13 cellular contexts compared by ENCODE assay signal in genomic region chr17:77696151-77696719, GRCh38.
DNase-seq lines count a peak whose midpoint lies in the region; ATAC-seq and TF ChIP-seq lines count a peak whose summit lies in the region.
"Had no signal": no experiment of that assay in that cellular context is flagged by ENCODE, and none has a peak within 500 bp of the region (broad histone marks: within the 10 kb centered on the region; RNA-seq: fewer than 3 reads in every experiment).

No MANE protein-coding gene starts in this region.

- peaks cover 0 to 4% (median 0%) of the 10 kb centered on the region in 8 donors for H3K9me3 Mint-ChIP-seq in CD4-positive, alpha-beta memory T cell
- H3K9me3 Mint-ChIP-seq in brain (peaks cover 0 to 8% (median 0%) of the 10 kb centered on the region in 5 experiments), Calu3 (ENCODE audit: low read depth, unreplicated experiment) (no peaks in the 10 kb centered on the region)
- H3K9me3 Mint-ChIP-seq: central memory CD8-positive, alpha-beta T cell had no signal

- H3K27me3 ChIP-seq in CD4-positive, alpha-beta memory T cell (ENCODE audit: insufficient read depth, low read length), result no peaks in the 10 kb centered on the region
- peaks cover 27% of the 10 kb centered on the region for H3K27me3 ChIP-seq in H7 (ENCODE audit: control insufficient read depth, insufficient read depth, low read length)

- POLR2A ChIA-PET in CD4-positive, alpha-beta memory T cell (lab: Charles Lee; ENCODE audit: partially characterized antibody), result no interaction called here

- no peaks in the 10 kb centered on the region for H3K36me3 ChIP-seq in CD4-positive, alpha-beta memory T cell (ENCODE audit: insufficient read depth, low read length)
- H3K36me3 ChIP-seq in H7 (replicated peaks; ENCODE audit: control insufficient read depth, insufficient read depth, low read length), result no peaks in the 10 kb centered on the region

- TF ChIP-seq CTCF in brain (conservative IDR thresholded peaks at IDR 0.05), result no peak
- no peak for TF ChIP-seq CTCF in Calu3 (IDR thresholded peaks at IDR 0.05; ENCODE audit: unreplicated experiment)

- CTCF ChIA-PET in CD4-positive, alpha-beta memory T cell (lab: Charles Lee; ENCODE audit: partially characterized antibody), result no interaction called here
- CTCF ChIA-PET in Calu3 (lab: Charles Lee), result no interaction called here

- DNase-seq in CD4-positive, alpha-beta memory T cell, result no peak
- DNase-seq in H7 (peak; percentile 82), mesenteric fat pad (ENCODE audit: low spot score) (peak; percentile 86), SKM-1 treated with dmso at 0.1 percent for 144 hours (lab: John Stamatoyannopoulos, UW; ENCODE audit: unreplicated experiment) (no peak), Calu3 (no peak)
- DNase-seq: CD4-positive, CD25-positive, alpha-beta regulatory T cell; GM23248; NCI-H2171 had no signal

- peaks cover 7 to 9% of the 10 kb centered on the region in 2 donors for H3K27me3 Mint-ChIP-seq in CD4-positive, alpha-beta memory T cell
- peaks cover 5% of the 10 kb centered on the region for H3K27me3 Mint-ChIP-seq in brain
- H3K27me3 Mint-ChIP-seq in Calu3 (ENCODE audit: unreplicated experiment), result peaks cover 100% of the 10 kb centered on the region

- BruUV-seq in Calu3 (replicated peaks; lab: Mats Ljungman, UMichigan), result no TSS peak

- H3K4me3 Mint-ChIP-seq in CD4-positive, alpha-beta memory T cell, result peak overlapping the region in 7 of 8 donors; percentile 42 to 55 (median 45)
- H3K4me3 Mint-ChIP-seq in brain (peak overlapping the region; percentile 24 to 80 (median 68)), Calu3 (ENCODE audit: low read depth, unreplicated experiment) (no peak overlapping the region)
- H3K4me3 Mint-ChIP-seq: central memory CD8-positive, alpha-beta T cell; stimulated activated memory B cell treated with anti-CD40 and anti-IgM and Interleukin-4, amounts not matched to agents 10 μg/mL and 1 μg/mL and 100 μg/mL, for 72 hours had no signal

- no peak overlapping the region for H3K4me3 ChIP-seq in CD4-positive, alpha-beta memory T cell (ENCODE audit: low read length in 2 of 2)
- H3K4me3 ChIP-seq in H7 (ENCODE audit: insufficient read depth, low read depth, low read length), result peak overlapping the region; percentile 41
- H3K4me3 ChIP-seq: GM23248 had no signal

- H3K36me3 Mint-ChIP-seq in CD4-positive, alpha-beta memory T cell, result no peaks in the 10 kb centered on the region
- H3K36me3 Mint-ChIP-seq in brain (no peaks in the 10 kb centered on the region), Calu3 (ENCODE audit: insufficient read depth, unreplicated experiment) (no peaks in the 10 kb centered on the region)
- H3K36me3 Mint-ChIP-seq: CD4-positive, CD25-positive, alpha-beta regulatory T cell; stimulated activated memory B cell treated with anti-CD40 and anti-IgM and Interleukin-4, amounts not matched to agents 10 μg/mL and 1 μg/mL and 100 μg/mL, for 72 hours had no signal

- ATAC-seq in HG02642 (IDR thresholded peaks at IDR 0.05; ENCODE audit: poor library complexity, unreplicated experiment), result no peak
- ATAC-seq: left lobe of liver; stimulated activated memory B cell treated with anti-CD40 and anti-IgM and Interleukin-4, amounts not matched to agents 10 μg/mL and 1 μg/mL and 100 μg/mL, for 72 hours had no signal

- H3K27ac ChIP-seq in CD4-positive, alpha-beta memory T cell (ENCODE audit: low read depth, low read length), result no peak overlapping the region
- H3K27ac ChIP-seq: GM23248 had no signal

- peak overlapping the region in 2 of 7 donors; percentile 27 to 63 for H3K27ac Mint-ChIP-seq in CD4-positive, alpha-beta memory T cell
- H3K27ac Mint-ChIP-seq in brain, result peak overlapping the region; percentile 76 to 99 (median 91)
- H3K27ac Mint-ChIP-seq in Calu3 (ENCODE audit: unreplicated experiment), result no peak overlapping the region
- H3K27ac Mint-ChIP-seq: stimulated activated memory B cell treated with anti-CD40 and anti-IgM and Interleukin-4, amounts not matched to agents 10 μg/mL and 1 μg/mL and 100 μg/mL, for 72 hours had no signal

- H3K4me1 ChIP-seq in CD4-positive, alpha-beta memory T cell (ENCODE audit: insufficient read depth, low read length), result peaks cover 18% of the 10 kb centered on the region

- peaks cover 16 to 50% (median 34%) of the 10 kb centered on the region in 4 donors for H3K4me1 Mint-ChIP-seq in CD4-positive, alpha-beta memory T cell
- H3K4me1 Mint-ChIP-seq in brain (peaks cover 95% of the 10 kb centered on the region), Calu3 (ENCODE audit: low read depth, unreplicated experiment) (no peaks in the 10 kb centered on the region)

- intact Hi-C loops in CD4-positive, alpha-beta memory T cell (cut with micrococcal nuclease), result loop anchor here (10.0 kb wide), 1 partner anchor 51 kb away; no protein-coding TSS in a partner anchor
- intact Hi-C loops in Calu3 (cut with micrococcal nuclease; ENCODE audit: unreplicated experiment), result no loop called here

- no peaks in the 10 kb centered on the region for H3K9me3 ChIP-seq in CD4-positive, alpha-beta memory T cell (ENCODE audit: control insufficient read depth in 1 of 2, low read length in 2 of 2)

Comparison
In these comparisons a context has a peak if more than half of its experiments do, and no peak if none do; other contexts are left out.
1. DNase-seq: peak in H7 (single experiment) and mesenteric fat pad (single experiment); none in CD4-positive, alpha-beta memory T cell (0 of 5), SKM-1 treated with dmso at 0.1 percent for 144 hours (single experiment) and Calu3 (single experiment).